ENCODE assay signal across 22 cellular contexts in the genomic region with DNA sequence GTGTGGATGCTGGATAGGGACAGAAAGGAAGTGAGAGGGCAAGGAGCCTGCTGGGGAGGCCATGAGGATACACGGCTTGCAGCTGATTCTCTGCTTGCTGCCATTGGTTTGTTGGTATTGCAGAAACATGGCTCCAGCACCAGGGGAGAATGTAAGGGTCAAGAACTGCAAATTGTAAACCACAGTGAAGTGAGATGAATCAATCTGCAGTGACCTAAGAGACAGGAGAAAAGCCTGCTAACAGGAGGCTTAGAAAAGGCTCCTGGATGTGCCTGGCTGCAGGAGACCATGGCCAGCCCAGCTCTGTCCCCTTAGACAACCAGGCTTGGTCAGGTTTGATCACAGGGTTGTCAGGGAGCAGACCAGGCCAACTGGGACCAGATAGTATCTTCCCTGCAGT.
A peak's percentile ranks its signal among the peaks of the same experiment; 100 is the strongest.
DNase-seq lines count a peak whose midpoint lies in the region; ATAC-seq, FAIRE-seq and TF ChIP-seq lines count a peak whose summit lies in the region.
"Had no signal": no experiment of that assay in that cellular context is flagged by ENCODE, and none has a peak within 500 bp of the region (broad histone marks: within the 10 kb centered on the region; RNA-seq: fewer than 3 reads in every experiment).

No MANE protein-coding gene starts in this region.

- no peaks in the 10 kb centered on the region for H3K9me3 ChIP-seq in mesenchymal stem cell (ENCODE audit: control insufficient read depth, low read length)
- H3K9me3 ChIP-seq: BLaER1, Caco-2, HAP-1 had no signal

- H3K9me3 Mint-ChIP-seq in neural crest cell: peaks cover 2% of the 10 kb centered on the region
- H3K9me3 Mint-ChIP-seq: CD8-positive, alpha-beta T cell had no signal

- no peak overlapping the region for H3K4me3 Mint-ChIP-seq in neural crest cell
- H3K4me3 Mint-ChIP-seq: B cell; CD4-positive, CD25-positive, alpha-beta regulatory T cell; CD8-positive, alpha-beta T cell had no signal

- H3K4me3 ChIP-seq in mesenchymal stem cell (ENCODE audit: insufficient read depth in 1 of 2, low read depth in 1 of 2, low read length in 2 of 2): no peak overlapping the region
- H3K4me3 ChIP-seq: BLaER1, HAP-1 had no signal

- H2BK120ac ChIP-seq in mesenchymal stem cell (ENCODE audit: low read depth, low read length): no peak overlapping the region

- no peaks in the 10 kb centered on the region for H3K36me3 Mint-ChIP-seq in neural crest cell (ENCODE audit: low read depth)
- H3K36me3 Mint-ChIP-seq: CD4-positive, CD25-positive, alpha-beta regulatory T cell; CD8-positive, alpha-beta T cell had no signal

- H3K4me1 ChIP-seq in mesenchymal stem cell (ENCODE audit: control insufficient read depth, insufficient read depth, low read depth, low read length): peaks cover 2% of the 10 kb centered on the region
- H3K4me1 ChIP-seq: BLaER1, Caco-2 had no signal

- intact Hi-C loops in posterior cingulate gyrus (cut with DNase I): no loop called here

- no peak overlapping the region for H4K91ac ChIP-seq in mesenchymal stem cell (ENCODE audit: low read length)

- no peak overlapping the region for H3K9ac ChIP-seq in mesenchymal stem cell (ENCODE audit: low read length)
- H3K9ac ChIP-seq: BLaER1 had no signal

- H2BK5ac ChIP-seq in mesenchymal stem cell (ENCODE audit: low read depth, low read length, poor library complexity, severe bottlenecking): no peak overlapping the region

- H3K27ac ChIP-seq in mesenchymal stem cell (ENCODE audit: low read length, poor library complexity, severe bottlenecking): no peak overlapping the region
- H3K27ac ChIP-seq: 22Rv1, BLaER1, C4-2B had no signal

- TF ChIP-seq POLR2A in GM12892 (IDR thresholded peaks at IDR 0.05; ENCODE audit: low read depth, low read length): no peak

- no peak overlapping the region for H3K4ac ChIP-seq in mesenchymal stem cell (ENCODE audit: low read depth in 1 of 2, low read length in 2 of 2)

- DNase-seq in GM12892 (ENCODE audit: insufficient read length): no peak
- peak; percentile 52 for DNase-seq in M059J (ENCODE audit: low read depth)
- peak; percentile 14 for DNase-seq in mesenchymal stem cell
- no peak for DNase-seq in neural crest cell (ENCODE audit: low read depth, low spot score)
- DNase-seq in posterior cingulate gyrus: no peak
- DNase-seq: Caco-2; CD4-positive, CD25-positive, alpha-beta regulatory T cell; CD8-positive, alpha-beta T cell; DMS153; GF-D8; GOT3 had no signal

- no peak overlapping the region for H4K8ac ChIP-seq in mesenchymal stem cell (ENCODE audit: low read length)

- no peaks in the 10 kb centered on the region for H3K79me1 ChIP-seq in mesenchymal stem cell (replicated peaks; ENCODE audit: low read length, poor library complexity, severe bottlenecking)

- TF ChIP-seq CTCF in neural crest cell (conservative IDR thresholded peaks at IDR 0.05): no peak

- no peaks in the 10 kb centered on the region for H3K36me3 ChIP-seq in mesenchymal stem cell (ENCODE audit: control insufficient read depth in 1 of 2, insufficient read depth in 2 of 2, low read depth in 1 of 2, low read length in 2 of 2)
- H3K36me3 ChIP-seq: BLaER1, HAP-1 had no signal

- no peaks in the 10 kb centered on the region for H3K27me3 Mint-ChIP-seq in neural crest cell (ENCODE audit: low read depth)

- H3K27ac Mint-ChIP-seq in neural crest cell (ENCODE audit: unreplicated experiment): peak overlapping the region; percentile 84
- H3K27ac Mint-ChIP-seq: B cell; CD4-positive, CD25-positive, alpha-beta regulatory T cell; CD8-positive, alpha-beta T cell had no signal

- peak; percentile 21 for FAIRE-seq in GM12892 (lab: Jason Lieb, UNC)
- FAIRE-seq: A204.1, GM12891, H54 had no signal

- H2AK5ac ChIP-seq in mesenchymal stem cell (ENCODE audit: low read length, severe bottlenecking): no peak overlapping the region

- no peak for ATAC-seq in HG03139 (IDR thresholded peaks at IDR 0.05; ENCODE audit: unreplicated experiment)
- ATAC-seq in GM19397 (IDR thresholded peaks at IDR 0.05; ENCODE audit: unreplicated experiment): no peak
- ATAC-seq in HG03135 (IDR thresholded peaks at IDR 0.05; ENCODE audit: unreplicated experiment): no peak
- ATAC-seq: CD8-positive, alpha-beta T cell had no signal

- no peak overlapping the region for H3K23ac ChIP-seq in mesenchymal stem cell (ENCODE audit: low read length in 2 of 2)

- H3K14ac ChIP-seq in mesenchymal stem cell (ENCODE audit: low read length in 2 of 2): no peak overlapping the region

- H3K4me2 ChIP-seq in mesenchymal stem cell (ENCODE audit: low read length, poor library complexity, severe bottlenecking): no peak overlapping the region
- H3K4me2 ChIP-seq: BLaER1 had no signal

- peaks cover 0 to 9% of the 10 kb centered on the region in 2 experiments for H3K27me3 ChIP-seq in mesenchymal stem cell (ENCODE audit: control insufficient read depth in 1 of 2, insufficient read depth in 1 of 2, low read length in 2 of 2)
- H3K27me3 ChIP-seq: BLaER1 had no signal

- WGBS in mesenchymal stem cell: 46% methylated on average over 1 of the region's 1 CpG

- no peak overlapping the region for H2BK12ac ChIP-seq in mesenchymal stem cell (ENCODE audit: low read length in 2 of 2)

- H2BK15ac ChIP-seq in mesenchymal stem cell (ENCODE audit: low read depth, poor library complexity, severe bottlenecking): no peak overlapping the region

- H3K4me1 Mint-ChIP-seq in neural crest cell: peaks cover 41% of the 10 kb centered on the region
- H3K4me1 Mint-ChIP-seq: B cell; CD4-positive, CD25-positive, alpha-beta regulatory T cell had no signal

- no peak overlapping the region for H3K18ac ChIP-seq in mesenchymal stem cell (ENCODE audit: low read depth in 1 of 2, low read length in 2 of 2)

- H2AFZ ChIP-seq in mesenchymal stem cell (ENCODE audit: low read depth, low read length): no peak overlapping the region

Comparison
In these comparisons a context has a peak if more than half of its experiments do, and no peak if none do; other contexts are left out.
1. DNase-seq: peak in M059J (single experiment) and mesenchymal stem cell (single experiment); none in GM12892 (single experiment), neural crest cell (single experiment) and posterior cingulate gyrus (0 of 10).